In genomic region chr1:27556781-27557595, GRCh38 we compare ENCODE assay signal across 7 cellular contexts. TPM values are rescaled to one million over a fixed set of nuclear protein-coding genes. Genes with fewer than 3 reads are reported as not detected.
A peak's percentile ranks its signal among the peaks of the same experiment; 100 is the strongest.
DNase-seq lines count a peak whose midpoint lies in the region; ATAC-seq and TF ChIP-seq lines count a peak whose summit lies in the region.

No MANE protein-coding gene starts in this region.

- intact Hi-C loops in breast epithelium (cut with DNase I; ENCODE audit: low total_unique reads): loop anchor here (5.0 kb wide), 1 partner anchor 45 kb away; the partner anchor contains the start of gene AHDC1

- no peaks in the 10 kb centered on the region for H3K27me3 ChIP-seq in WERI-Rb-1 (ENCODE audit: insufficient read depth, low read depth, severe bottlenecking)
- H3K27me3 ChIP-seq in breast epithelium: no peaks in the 10 kb centered on the region

- H3K36me3 ChIP-seq in WERI-Rb-1: peaks cover 32% of the 10 kb centered on the region
- H3K36me3 ChIP-seq in breast epithelium: no peaks in the 10 kb centered on the region

- peaks cover 25 to 31% of the 10 kb centered on the region in 2 donors for H3K4me1 ChIP-seq in breast epithelium

- DNase-seq in GM12865 (ENCODE audit: low read depth) (peak; percentile 74), NB4 (ENCODE audit: low read depth) (peak; percentile 97), WERI-Rb-1 (peak; percentile 98), breast epithelium (ENCODE audit: low spot score in 2 of 2) (peak; percentile 87 to 96), immature natural killer cell (peak; percentile 74 to 77 (median 75)), smooth muscle cell of the brain vasculature (ENCODE audit: low read depth, low spot score) (peak; percentile 96)

- TF ChIP-seq CTCF in GM12865 (IDR thresholded peaks at IDR 0.05; ENCODE audit: insufficient read depth, low read depth, low read length, missing control alignments) (peak; percentile 91), NB4 (IDR thresholded peaks at IDR 0.05; ENCODE audit: low read depth, low read length) (peak; percentile 86), WERI-Rb-1 (IDR thresholded peaks at IDR 0.05; ENCODE audit: low read depth, low read length) (peak; percentile 87), breast epithelium (IDR thresholded peaks at IDR 0.05) (peak; percentile 75 to 93 (median 83))

- H3K9me3 Mint-ChIP-seq in immature natural killer cell: no peaks in the 10 kb centered on the region

- H3K4me3 ChIP-seq in GM12865 (ENCODE audit: low read depth, low read length) (no peak overlapping the region), NB4 (ENCODE audit: low read depth, low read length) (no peak overlapping the region), WERI-Rb-1 (ENCODE audit: low read depth, low read length) (no peak overlapping the region), breast epithelium (peak overlapping the region; percentile 16 to 52 (median 30))

- peak overlapping the region; percentile 32 to 85 (median 71) for H3K4me3 Mint-ChIP-seq in immature natural killer cell

- H3K36me3 Mint-ChIP-seq in immature natural killer cell: no peaks in the 10 kb centered on the region

- ATAC-seq in HG03457 (IDR thresholded peaks at IDR 0.05; ENCODE audit: unreplicated experiment): no peak

- H3K4me1 Mint-ChIP-seq in immature natural killer cell: peaks cover 45 to 56% of the 10 kb centered on the region in 2 donors

- H3K27ac ChIP-seq in WERI-Rb-1 (peak overlapping the region; percentile 76), breast epithelium (peak overlapping the region; percentile 87 to 92)

- no peaks in the 10 kb centered on the region for H3K9me3 ChIP-seq in WERI-Rb-1 (ENCODE audit: severe bottlenecking)
- H3K9me3 ChIP-seq in breast epithelium: no peaks in the 10 kb centered on the region

- H3K27me3 Mint-ChIP-seq in immature natural killer cell (ENCODE audit: low read depth in 3 of 3): peaks cover 1 to 5% (median 3%) of the 10 kb centered on the region in 3 donors

- H3K27ac Mint-ChIP-seq in immature natural killer cell: peak overlapping the region; percentile 57 to 92 (median 78)

- no peak for TF ChIP-seq POLR2A in NB4 (IDR thresholded peaks at IDR 0.05; ENCODE audit: extremely low read depth, insufficient read length)
- no peak for TF ChIP-seq POLR2A in breast epithelium (IDR thresholded peaks at IDR 0.05)

RNA-seq across cellular contexts. Expression of gene AHDC1, which starts 47.0 kb away (rescaled TPM):
- 10 to 100 TPM; 10.7 to 17.1 (median 15.4) TPM for total RNA-seq in breast epithelium
- 1 to 10 TPM in 2 of 3 donors, not detected in 1; 1.2 to 6.3 TPM for polyA plus RNA-seq in immature natural killer cell

Comparison
In these comparisons a context has a peak if more than half of its experiments do, and no peak if none do; other contexts are left out.
1. H3K4me3 ChIP-seq: peak in breast epithelium (3 of 3); none in GM12865 (single experiment), NB4 (single experiment) and WERI-Rb-1 (single experiment).
2. Peak in every context shown above with its lines, with median percentiles within 50 percentile points of each other: DNase-seq and CTCF ChIP-seq.